In genomic region chr2:177000408-177000807, GRCh38 we compare ENCODE assay signal across 22 cellular contexts.
DNase-seq lines count a peak whose midpoint lies in the region; FAIRE-seq and TF ChIP-seq lines count a peak whose summit lies in the region.
"Had no signal": no experiment of that assay in that cellular context is flagged by ENCODE, and none has a peak within 500 bp of the region (broad histone marks: within the 10 kb centered on the region; RNA-seq: fewer than 3 reads in every experiment).

No MANE protein-coding gene starts in this region.

- FAIRE-seq in GM12892 (lab: Jason Lieb, UNC) (peak; percentile 78), astrocyte (lab: Jason Lieb, UNC) (no peak)
- FAIRE-seq: G401.6, HTR-8/SVneo had no signal

- peaks cover 2% of the 10 kb centered on the region for H3K36me3 Mint-ChIP-seq in astrocyte (ENCODE audit: low read depth, unreplicated experiment)

- no peak for TF ChIP-seq CTCF in HL-60 (IDR thresholded peaks at IDR 0.05; ENCODE audit: insufficient read depth, low read length)
- TF ChIP-seq CTCF in astrocyte (IDR thresholded peaks at IDR 0.05; ENCODE audit: insufficient read depth, low read depth, low read length): no peak
- TF ChIP-seq CTCF in vagina (IDR thresholded peaks at IDR 0.05): no peak

- H3K36me3 ChIP-seq in astrocyte (ENCODE audit: insufficient read depth, low read length) (no peaks in the 10 kb centered on the region), vagina (no peaks in the 10 kb centered on the region)

- no peak for TF ChIP-seq POLR2A in GM12892 (IDR thresholded peaks at IDR 0.05; ENCODE audit: low read depth, low read length)
- TF ChIP-seq POLR2A in vagina (IDR thresholded peaks at IDR 0.05): no peak

- no peak overlapping the region for H3K9ac ChIP-seq in astrocyte (ENCODE audit: low read length)

- no peak overlapping the region for H2AFZ ChIP-seq in astrocyte (ENCODE audit: low read depth, low read length)

- H3K4me3 Mint-ChIP-seq in astrocyte (ENCODE audit: unreplicated experiment): no peak overlapping the region
- H3K4me3 Mint-ChIP-seq: CD8-positive, alpha-beta memory T cell had no signal

- no peaks in the 10 kb centered on the region for H3K79me2 ChIP-seq in astrocyte (ENCODE audit: insufficient read depth, low read length)

- no peak overlapping the region for H3K4me2 ChIP-seq in astrocyte (ENCODE audit: low read length)

- H3K27me3 Mint-ChIP-seq in astrocyte (ENCODE audit: low read depth, unreplicated experiment): no peaks in the 10 kb centered on the region

- no peaks in the 10 kb centered on the region for H3K27me3 ChIP-seq in HL-60 (ENCODE audit: insufficient read depth, poor library complexity, severe bottlenecking)
- H3K27me3 ChIP-seq in astrocyte (ENCODE audit: insufficient read depth, low read length): no peaks in the 10 kb centered on the region
- no peaks in the 10 kb centered on the region for H3K27me3 ChIP-seq in vagina

- H3K4me1 ChIP-seq in astrocyte (ENCODE audit: insufficient read depth, low read length) (peaks cover 10% of the 10 kb centered on the region), vagina (peaks cover 24% of the 10 kb centered on the region)

- no peak for DNase-seq in GM12892 (ENCODE audit: insufficient read length)
- peak in 1 of 2 experiments; percentile 23 for DNase-seq in HL-60 (ENCODE audit: low read depth in 1 of 2, low spot score in 1 of 2)
- no peak for DNase-seq in astrocyte (ENCODE audit: low read depth)
- no peak for DNase-seq in vagina (ENCODE audit: extremely low spot score in 2 of 2)
- no peak for DNase-seq in kidney glomerular epithelial cell (lab: John Stamatoyannopoulos, UW)
- no peak for DNase-seq in activated CD4-positive, CD25-positive, alpha-beta regulatory T cell treated with anti-CD3 and anti-CD28 coated beads, Interleukin-2, amount 50 U/mL, for 72 hours
- DNase-seq in NCI-H187 treated with DMSO at 0.1 percent for 48 hours (lab: John Stamatoyannopoulos, UW): no peak
- DNase-seq: Calu3; CD8-positive, alpha-beta memory T cell; DMS153; HCEC 1CT; IMR-90; MV-4-11; NCI-H1694; NCI-H2081 treated with DMSO at 0.1 percent for 48 hours; NCI-H446; NCI-H526 treated with DMSO at 0.1 percent for 48 hours; PC-3; Right ventricle myocardium superior had no signal

- intact Hi-C loops in vagina (cut with DNase I): no loop called here

- H3K9me3 ChIP-seq in astrocyte (ENCODE audit: insufficient read depth, low read depth, low read length) (no peaks in the 10 kb centered on the region), vagina (no peaks in the 10 kb centered on the region)

- H3K4me3 ChIP-seq in HL-60 (replicated peaks; ENCODE audit: insufficient read depth, low read length): no peak overlapping the region
- H3K4me3 ChIP-seq in astrocyte (ENCODE audit: insufficient read depth, low read depth, low read length): no peak overlapping the region
- H3K4me3 ChIP-seq in vagina: no peak overlapping the region

- H3K4me1 Mint-ChIP-seq in astrocyte (ENCODE audit: low read depth, unreplicated experiment): peaks cover 22% of the 10 kb centered on the region

- H3K27ac ChIP-seq in HL-60 (replicated peaks) (peak overlapping the region; percentile 51), astrocyte (ENCODE audit: low read depth, low read length) (no peak overlapping the region), vagina (peak overlapping the region; percentile 36)
- H3K27ac ChIP-seq: C4-2B had no signal

- no peaks in the 10 kb centered on the region for H4K20me1 ChIP-seq in astrocyte (ENCODE audit: insufficient read depth, low read length)

- no peaks in the 10 kb centered on the region for H3K9me3 Mint-ChIP-seq in astrocyte (ENCODE audit: unreplicated experiment)
- H3K9me3 Mint-ChIP-seq: CD8-positive, alpha-beta memory T cell had no signal

- peak overlapping the region; percentile 8 for H3K27ac Mint-ChIP-seq in astrocyte (ENCODE audit: unreplicated experiment)
- H3K27ac Mint-ChIP-seq: CD8-positive, alpha-beta memory T cell had no signal
